Comparison of ENCODE assay signal across 19 cellular contexts in the genomic region with DNA sequence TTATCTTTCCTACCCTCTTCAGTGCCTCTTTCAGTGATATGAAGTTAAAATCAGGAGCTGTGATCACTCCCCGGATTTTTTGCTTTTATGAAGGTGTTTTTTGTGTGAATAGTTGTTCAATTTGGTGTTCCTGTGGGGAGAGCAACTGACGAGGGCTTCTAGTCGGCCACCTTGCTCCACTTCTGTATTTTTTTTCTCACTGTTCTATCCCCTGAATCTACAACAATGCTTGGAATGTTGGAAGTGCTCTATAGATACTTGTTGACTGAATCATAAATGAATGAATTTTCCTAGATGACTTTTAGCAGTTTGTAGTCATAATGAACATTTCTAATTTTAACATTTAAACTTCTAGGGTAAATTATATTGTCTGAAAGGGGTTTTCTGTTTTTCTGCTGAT.
"Had no signal": no experiment of that assay in that cellular context is flagged by ENCODE, and none has a peak within 500 bp of the region (broad histone marks: within the 10 kb centered on the region; RNA-seq: fewer than 3 reads in every experiment).

No MANE protein-coding gene starts in this region.

- H3K36me3 Mint-ChIP-seq: activated naive CD8-positive, alpha-beta T cell treated with anti-CD3 and anti-CD28 coated beads for 36 hours; T-cell had no signal

- H3K27me3 Mint-ChIP-seq: activated naive CD8-positive, alpha-beta T cell treated with anti-CD3 and anti-CD28 coated beads for 36 hours; T-cell had no signal

- H3K4me1 Mint-ChIP-seq: activated naive CD8-positive, alpha-beta T cell treated with anti-CD3 and anti-CD28 coated beads for 36 hours; T-cell had no signal

- H3K27me3 ChIP-seq: dorsolateral prefrontal cortex, ovary, stomach, testis, upper lobe of left lung had no signal

- ATAC-seq: activated CD4-positive, CD25-positive, alpha-beta regulatory T cell treated with anti-CD3 and anti-CD28 coated beads, Interleukin-2, amount 50 U/mL, for 24 hours; sciatic nerve; T-cell had no signal

- H3K36me3 ChIP-seq: ovary, stomach, upper lobe of left lung had no signal

- DNase-seq: activated CD4-positive, alpha-beta T cell treated with anti-CD3 and anti-CD28 coated beads, Interleukin-2, amount 50 U/mL, for 1 hour; activated CD8-positive, alpha-beta memory T cell treated with anti-CD3 and anti-CD28 coated beads for 24 hours; activated gamma-delta T cell treated with Interleukin-2 at 50 U/mL for 16 hours; activated naive CD8-positive, alpha-beta T cell treated with anti-CD3 and anti-CD28 coated beads for 36 hours; anterior cingulate cortex; dorsolateral prefrontal cortex; endodermal cell; erythroblast; hippocampal formation; midbrain; ovary; stimulated activated CD4-positive, alpha-beta T cell treated with anti-CD3 and anti-CD28 coated beads, Interleukin-1b, Interleukin-23, amount 100 ng/mL, for 48 hours; stomach; T-cell; T-helper 9 cell; testis; upper lobe of left lung had no signal

- H3K9me3 ChIP-seq: ovary, stomach, testis, upper lobe of left lung had no signal

- H3K4me1 ChIP-seq: stomach had no signal

- H3K4me3 ChIP-seq: dorsolateral prefrontal cortex, ovary, stomach, testis, upper lobe of left lung had no signal

- H3K9me3 Mint-ChIP-seq: activated naive CD8-positive, alpha-beta T cell treated with anti-CD3 and anti-CD28 coated beads for 36 hours; endodermal cell; T-cell had no signal

- H3K4me3 Mint-ChIP-seq: activated naive CD8-positive, alpha-beta T cell treated with anti-CD3 and anti-CD28 coated beads for 36 hours; endodermal cell; T-cell had no signal

- H3K27ac ChIP-seq: dorsolateral prefrontal cortex, ovary, stomach, testis had no signal

- H3K27ac Mint-ChIP-seq: activated naive CD8-positive, alpha-beta T cell treated with anti-CD3 and anti-CD28 coated beads for 36 hours; endodermal cell; T-cell had no signal
